Comparison of ENCODE assay signal across 1 cellular context in genomic region chr11:8090756-8091155, GRCh38.
TF ChIP-seq lines count a peak whose summit lies in the region.

No MANE protein-coding gene starts in this region.

TF ChIP-seq in GM23338, 12 proteins besides CTCF, POLR2A, EP300 and RAD21 (continued from another document):
- TF ChIP-seq ZNF462 (CRISPR knock-in tag; IDR thresholded peaks at IDR 0.05) (no peak), ZNF114 (CRISPR knock-in tag; IDR thresholded peaks at IDR 0.05) (no peak), REST (IDR thresholded peaks at IDR 0.05; ENCODE audit: unreplicated experiment) (no peak)
